ENCODE assay signal across 10 cellular contexts in the genomic region with DNA sequence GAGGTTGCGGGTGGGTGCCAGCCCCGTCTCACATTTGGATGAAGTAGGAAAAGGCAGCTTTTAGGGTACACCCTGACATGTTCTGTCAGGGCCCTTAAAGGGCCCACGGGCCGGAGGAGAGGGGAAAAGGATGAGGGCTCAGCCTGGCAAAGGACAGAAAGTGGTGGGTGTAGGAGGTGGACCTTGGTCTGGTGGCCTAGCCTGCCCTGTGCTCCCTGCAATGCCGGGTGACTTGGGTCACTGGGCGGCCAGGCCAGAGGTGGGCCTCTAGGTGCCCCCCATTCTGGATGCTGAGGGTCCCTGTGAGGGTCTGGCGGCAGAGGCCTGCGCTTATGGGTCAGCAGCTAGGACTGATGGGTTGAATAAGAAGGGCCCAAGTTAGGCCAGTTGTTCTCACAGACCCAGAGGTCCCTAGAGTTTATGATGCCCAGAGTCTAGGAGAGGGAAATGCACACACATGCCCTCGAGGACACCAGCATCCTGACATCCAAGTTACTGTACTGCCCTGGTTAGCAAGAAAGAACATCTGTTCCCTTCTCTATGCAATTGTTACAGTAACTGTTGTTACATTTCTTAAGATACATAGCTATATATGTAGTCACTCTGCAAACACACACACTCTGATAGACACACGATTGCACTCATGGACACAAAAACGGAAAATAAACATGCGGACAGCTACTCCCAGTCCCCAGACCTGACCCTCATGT. TPM values are rescaled to one million over a fixed set of nuclear protein-coding genes. Genes with fewer than 3 reads are reported as not detected.
A peak's percentile ranks its signal among the peaks of the same experiment; 100 is the strongest.
DNase-seq lines count a peak whose midpoint lies in the region; ATAC-seq and TF ChIP-seq lines count a peak whose summit lies in the region.
"Had no signal": no experiment of that assay in that cellular context is flagged by ENCODE, and none has a peak within 500 bp of the region (broad histone marks: within the 10 kb centered on the region; RNA-seq: fewer than 3 reads in every experiment).

No MANE protein-coding gene starts in this region.

- H3K36me3 Mint-ChIP-seq in dendritic cell treated with granulocyte-macrophage colony-stimulating factor and Interleukin-4, amounts not matched to agents 40 ng/mL and 50 ng/mL, for 4 days (ENCODE audit: low read depth): peaks cover 54% of the 10 kb centered on the region
- peaks cover 10% of the 10 kb centered on the region for H3K36me3 Mint-ChIP-seq in natural killer cell

- ATAC-seq in natural killer cell (no peak), GM21529 (IDR thresholded peaks at IDR 0.05; ENCODE audit: unreplicated experiment) (no peak)

- intact Hi-C loops in dendritic cell treated with granulocyte-macrophage colony-stimulating factor and Interleukin-4, amounts not matched to agents 40 ng/mL and 50 ng/mL, for 4 days (cut with micrococcal nuclease): no loop called here
- intact Hi-C loops in natural killer cell (cut with micrococcal nuclease): no loop called here

- peak overlapping the region; percentile 99 for H3K27ac Mint-ChIP-seq in dendritic cell treated with granulocyte-macrophage colony-stimulating factor and Interleukin-4, amounts not matched to agents 40 ng/mL and 50 ng/mL, for 4 days
- H3K27ac Mint-ChIP-seq in natural killer cell: peak overlapping the region; percentile 99 to 100

- peak overlapping the region; percentile 82 for H3K4me3 ChIP-seq in AG10803 (ENCODE audit: low read length)
- peak overlapping the region; percentile 64 for H3K4me3 ChIP-seq in LNCaP clone FGC (ENCODE audit: low read depth, low read length)

- peaks cover 55% of the 10 kb centered on the region for H3K4me1 Mint-ChIP-seq in dendritic cell treated with granulocyte-macrophage colony-stimulating factor and Interleukin-4, amounts not matched to agents 40 ng/mL and 50 ng/mL, for 4 days (ENCODE audit: low read depth)
- peaks cover 50 to 56% of the 10 kb centered on the region in 2 donors for H3K4me1 Mint-ChIP-seq in natural killer cell

- peak overlapping the region; percentile 99 for H3K4me3 Mint-ChIP-seq in dendritic cell treated with granulocyte-macrophage colony-stimulating factor and Interleukin-4, amounts not matched to agents 40 ng/mL and 50 ng/mL, for 4 days
- H3K4me3 Mint-ChIP-seq in natural killer cell: peak overlapping the region; percentile 100

- peaks cover 17% of the 10 kb centered on the region for H3K27me3 Mint-ChIP-seq in dendritic cell treated with granulocyte-macrophage colony-stimulating factor and Interleukin-4, amounts not matched to agents 40 ng/mL and 50 ng/mL, for 4 days
- H3K27me3 Mint-ChIP-seq in natural killer cell (ENCODE audit: low read depth in 2 of 2): peaks cover 6 to 15% of the 10 kb centered on the region in 2 donors

- H3K9me3 Mint-ChIP-seq in dendritic cell treated with granulocyte-macrophage colony-stimulating factor and Interleukin-4, amounts not matched to agents 40 ng/mL and 50 ng/mL, for 4 days: no peaks in the 10 kb centered on the region
- H3K9me3 Mint-ChIP-seq in natural killer cell: no peaks in the 10 kb centered on the region

- TF ChIP-seq CTCF in AG10803 (conservative IDR thresholded peaks at IDR 0.05; ENCODE audit: low read length): no peak
- no peak for TF ChIP-seq CTCF in LNCaP clone FGC (IDR thresholded peaks at IDR 0.05; ENCODE audit: control insufficient read depth, extremely low read depth, insufficient read depth)
- no peak for TF ChIP-seq CTCF in natural killer cell (IDR thresholded peaks at IDR 0.05)

- DNase-seq in AG10803 (ENCODE audit: low read depth): peak; percentile 42
- DNase-seq in LNCaP clone FGC (ENCODE audit: low read depth): no peak
- DNase-seq in natural killer cell: no peak
- no peak for DNase-seq in AG20443 (ENCODE audit: low spot score)
- DNase-seq in stimulated activated naive CD4-positive, alpha-beta T cell treated with Interleukin-2 at 50 U/mL for 16 hours (lab: John Stamatoyannopoulos, UW): no peak
- DNase-seq in HPDE6-E6E7 (ENCODE audit: extremely low spot score): no peak
- DNase-seq: NCI-H774 had no signal

RNA-seq across cellular contexts. Expression of a gene that starts 12.5 kb away (rescaled TPM):
- 1 to 10 TPM in 1 of 3 donors, under 1 TPM in 1, not detected in 1; 0.73 to 1.2 TPM for total RNA-seq in natural killer cell

RNA-seq across cellular contexts. Expression of a gene that starts 30.6 kb away (rescaled TPM):
- 10 to 100 TPM; 33.4 to 41.6 (median 36.0) TPM for total RNA-seq in natural killer cell

RNA-seq across cellular contexts. Expression of a gene that starts 45.1 kb away (rescaled TPM):
- total RNA-seq in natural killer cell: not detected
- total RNA-seq: left colon had no signal

RNA-seq across cellular contexts. Expression of a gene that starts 51.2 kb away (rescaled TPM):
- 1,000 to 10,000 TPM; 1,089 to 1,233 (median 1,138) TPM for total RNA-seq in natural killer cell
